ENCODE assay signal across 21 cellular contexts in genomic region chr17:50844117-50844700, GRCh38. TPM values are rescaled to one million over a fixed set of nuclear protein-coding genes. Genes with fewer than 3 reads are reported as not detected.
DNase-seq lines count a peak whose midpoint lies in the region; ATAC-seq and TF ChIP-seq lines count a peak whose summit lies in the region.
"Had no signal": no experiment of that assay in that cellular context is flagged by ENCODE, and none has a peak within 500 bp of the region (broad histone marks: within the 10 kb centered on the region; RNA-seq: fewer than 3 reads in every experiment).

No MANE protein-coding gene starts in this region.

- TF ChIP-seq POLR2A in breast epithelium (IDR thresholded peaks at IDR 0.05) (no peak), tibial nerve (IDR thresholded peaks at IDR 0.05) (no peak)

- H3K9me3 Mint-ChIP-seq in endodermal cell, result no peaks in the 10 kb centered on the region
- no peaks in the 10 kb centered on the region for H3K9me3 Mint-ChIP-seq in neural progenitor cell
- H3K9me3 Mint-ChIP-seq: neural crest cell; stimulated activated naive CD8-positive, alpha-beta T cell treated with anti-CD3 and anti-CD28 coated beads, Interleukin-15, Interleukin-2, amounts not matched to agents 100 ng/mL and 50 ng/mL, for 24 hours; T-helper 1 cell treated with Interleukin-12 subunit alpha and Interleukin-12 subunit beta and Interleukin-4 antibody, amounts not matched to agents 30 μg/mL and 1 μg/mL, for 36 hours had no signal

- CTCF ChIA-PET in mammary epithelial cell (lab: Charles Lee; ENCODE audit: low non-redundant PET), result no interaction called here

- intact Hi-C loops in mammary epithelial cell (cut with micrococcal nuclease) (loop anchor here (10.0 kb wide), 1 partner anchor 359 kb away; no protein-coding TSS in a partner anchor), breast epithelium (cut with DNase I; ENCODE audit: low total_unique reads) (loop anchor here (5.0 to 10.0 kb wide), 2 partner anchors 57 to 299 kb away; partner anchors contain the start of gene SPATA20)

- H4K20me1 ChIP-seq in mammary epithelial cell (ENCODE audit: insufficient read depth, low read length) (no peaks in the 10 kb centered on the region), neural progenitor cell (ENCODE audit: low read depth) (no peaks in the 10 kb centered on the region)
- H4K20me1 ChIP-seq: BLaER1 had no signal

- in situ Hi-C loops in mammary epithelial cell (cut with MboI; ENCODE audit: low sequenced_read_pairs in 2 of 2), result loop anchor here (5.0 to 25.0 kb wide), 4 partner anchors 57 to 318 kb away; partner anchors contain the start of genes NME1 (in 1 of the 2), NME2 (in 1 of the 2) and SPATA20 (in 1 of the 2)

- dilution Hi-C loops in mammary epithelial cell (cut with HindIII; ENCODE audit: low sequenced_read_pairs), result loop anchor here (10.0 kb wide), 1 partner anchor 59 kb away; no protein-coding TSS in a partner anchor

- no peak for TF ChIP-seq CTCF in mammary epithelial cell (conservative IDR thresholded peaks at IDR 0.05 in 1 of 2, IDR thresholded peaks at IDR 0.05 in 1 of 2; ENCODE audit: extremely low read depth in 1 of 2, insufficient read depth in 1 of 2, low read depth in 1 of 2, low read length in 2 of 2)
- no peak for TF ChIP-seq CTCF in breast epithelium (IDR thresholded peaks at IDR 0.05)
- TF ChIP-seq CTCF in endodermal cell (conservative IDR thresholded peaks at IDR 0.05), result no peak
- TF ChIP-seq CTCF in neural progenitor cell (IDR thresholded peaks at IDR 0.05), result no peak
- no peak for TF ChIP-seq CTCF in tibial nerve (IDR thresholded peaks at IDR 0.05)

- H3K27me3 ChIP-seq in mammary epithelial cell (ENCODE audit: insufficient read depth, low read length), result no peaks in the 10 kb centered on the region
- H3K27me3 ChIP-seq in breast epithelium, result no peaks in the 10 kb centered on the region
- no peaks in the 10 kb centered on the region for H3K27me3 ChIP-seq in endodermal cell (ENCODE audit: control insufficient read depth, insufficient read depth, low read length, poor library complexity, severe bottlenecking)
- no peaks in the 10 kb centered on the region for H3K27me3 ChIP-seq in neural progenitor cell
- no peaks in the 10 kb centered on the region for H3K27me3 ChIP-seq in tibial nerve
- H3K27me3 ChIP-seq: BLaER1, body of pancreas, colonic mucosa had no signal

- H3K9me3 ChIP-seq in mammary epithelial cell (replicated peaks; ENCODE audit: insufficient read depth, low read length) (no peaks in the 10 kb centered on the region), breast epithelium (no peaks in the 10 kb centered on the region), endodermal cell (ENCODE audit: control insufficient read depth, low read length) (no peaks in the 10 kb centered on the region), neural progenitor cell (ENCODE audit: low read depth) (no peaks in the 10 kb centered on the region), tibial nerve (no peaks in the 10 kb centered on the region)
- H3K9me3 ChIP-seq: body of pancreas, colonic mucosa had no signal

- no peaks in the 10 kb centered on the region for H3K27me3 Mint-ChIP-seq in endodermal cell (ENCODE audit: insufficient read depth)
- peaks cover 11% of the 10 kb centered on the region for H3K27me3 Mint-ChIP-seq in neural progenitor cell (ENCODE audit: insufficient read depth, low read depth)
- H3K27me3 Mint-ChIP-seq: IgD-negative memory B cell; stimulated activated naive CD8-positive, alpha-beta T cell treated with anti-CD3 and anti-CD28 coated beads, Interleukin-15, Interleukin-2, amounts not matched to agents 100 ng/mL and 50 ng/mL, for 24 hours had no signal

- H3K27ac Mint-ChIP-seq in endodermal cell, result no peak overlapping the region
- no peak overlapping the region for H3K27ac Mint-ChIP-seq in neural progenitor cell
- H3K27ac Mint-ChIP-seq: IgD-negative memory B cell; stimulated activated naive CD8-positive, alpha-beta T cell treated with anti-CD3 and anti-CD28 coated beads, Interleukin-15, Interleukin-2, amounts not matched to agents 100 ng/mL and 50 ng/mL, for 24 hours; T-helper 1 cell treated with Interleukin-12 subunit alpha and Interleukin-12 subunit beta and Interleukin-4 antibody, amounts not matched to agents 30 μg/mL and 1 μg/mL, for 36 hours had no signal

- no peak for TF ChIP-seq EP300 in tibial nerve (IDR thresholded peaks at IDR 0.05)

- H3K4me1 Mint-ChIP-seq in endodermal cell (no peaks in the 10 kb centered on the region), neural progenitor cell (peaks cover 9% of the 10 kb centered on the region)

- no peak overlapping the region for H3K4me2 ChIP-seq in mammary epithelial cell (ENCODE audit: insufficient read depth, low read depth, low read length)
- no peak overlapping the region for H3K4me2 ChIP-seq in neural progenitor cell
- H3K4me2 ChIP-seq: BLaER1 had no signal

- no peak overlapping the region for H3K27ac ChIP-seq in mammary epithelial cell (ENCODE audit: insufficient read depth, low read depth, low read length)
- peak overlapping the region in 1 of 2 donors; percentile 32 for H3K27ac ChIP-seq in breast epithelium
- H3K27ac ChIP-seq in endodermal cell (ENCODE audit: low read depth, low read length), result no peak overlapping the region
- no peak overlapping the region for H3K27ac ChIP-seq in neural progenitor cell
- H3K27ac ChIP-seq in temporal lobe (ENCODE audit: low read depth, low read length), result peak overlapping the region; percentile 46
- no peak overlapping the region for H3K27ac ChIP-seq in tibial nerve
- H3K27ac ChIP-seq: body of pancreas, colonic mucosa had no signal

- no peak for ATAC-seq in GM19023 (IDR thresholded peaks at IDR 0.05; ENCODE audit: unreplicated experiment)
- ATAC-seq: body of pancreas had no signal

- H3K79me2 ChIP-seq in mammary epithelial cell (ENCODE audit: insufficient read depth, low read length) (no peaks in the 10 kb centered on the region), neural progenitor cell (ENCODE audit: low read depth) (no peaks in the 10 kb centered on the region)

- H3K36me3 Mint-ChIP-seq in endodermal cell (ENCODE audit: low read depth), result no peaks in the 10 kb centered on the region
- no peaks in the 10 kb centered on the region for H3K36me3 Mint-ChIP-seq in neural progenitor cell
- H3K36me3 Mint-ChIP-seq: IgD-negative memory B cell had no signal

- H3K4me3 Mint-ChIP-seq in endodermal cell (no peak overlapping the region), neural progenitor cell (no peak overlapping the region)
- H3K4me3 Mint-ChIP-seq: IgD-negative memory B cell; neural crest cell; stimulated activated naive CD8-positive, alpha-beta T cell treated with anti-CD3 and anti-CD28 coated beads, Interleukin-15, Interleukin-2, amounts not matched to agents 100 ng/mL and 50 ng/mL, for 24 hours; T-helper 1 cell treated with Interleukin-12 subunit alpha and Interleukin-12 subunit beta and Interleukin-4 antibody, amounts not matched to agents 30 μg/mL and 1 μg/mL, for 36 hours had no signal

- no peaks in the 10 kb centered on the region for H3F3A ChIP-seq in neural progenitor cell (ENCODE audit: low read depth)

- BruUV-seq in mammary epithelial cell (replicated peaks; lab: Mats Ljungman, UMichigan), result no TSS peak

- H3K4me1 ChIP-seq in mammary epithelial cell (ENCODE audit: insufficient read depth, low read length) (peaks cover 28% of the 10 kb centered on the region), breast epithelium (no peaks in the 10 kb centered on the region), endodermal cell (ENCODE audit: control insufficient read depth, insufficient read depth, low read length) (no peaks in the 10 kb centered on the region), neural progenitor cell (no peaks in the 10 kb centered on the region), tibial nerve (peaks cover 0 to 17% (median 0%) of the 10 kb centered on the region in 4 donors)
- H3K4me1 ChIP-seq: body of pancreas, colonic mucosa had no signal

- 17% methylated on average over 11 of the region's 14 CpGs for WGBS in mammary epithelial cell (ENCODE audit: low coverage, missing lambda C conversion rate)
- 91 to 93% methylated on average over 8 to 14 of the region's 14 CpGs for WGBS in endodermal cell (ENCODE audit: insufficient coverage in 1 of 2, insufficient read length in 1 of 2), 2 experiments
- 62 to 73% methylated on average over 14 of the region's 14 CpGs for WGBS in tibial nerve, 2 donors

- no peaks in the 10 kb centered on the region for H3K36me3 ChIP-seq in mammary epithelial cell (ENCODE audit: insufficient read depth, low read length)
- no peaks in the 10 kb centered on the region for H3K36me3 ChIP-seq in breast epithelium
- H3K36me3 ChIP-seq in endodermal cell (ENCODE audit: control insufficient read depth, insufficient read depth, low read length), result no peaks in the 10 kb centered on the region
- no peaks in the 10 kb centered on the region for H3K36me3 ChIP-seq in neural progenitor cell
- H3K36me3 ChIP-seq in tibial nerve, result no peaks in the 10 kb centered on the region
- H3K36me3 ChIP-seq: BLaER1, colonic mucosa had no signal

- H3K4me3 ChIP-seq in mammary epithelial cell (replicated peaks in 1 of 3; ENCODE audit: insufficient read depth in 1 of 3, low read depth in 2 of 3, low read length in 3 of 3) (no peak overlapping the region), breast epithelium (no peak overlapping the region), endodermal cell (ENCODE audit: low read length) (no peak overlapping the region), neural progenitor cell (no peak overlapping the region), tibial nerve (no peak overlapping the region)
- H3K4me3 ChIP-seq: BLaER1, body of pancreas, colonic mucosa had no signal

- no peak overlapping the region for H3K9ac ChIP-seq in mammary epithelial cell (ENCODE audit: insufficient read depth, low read length)
- no peak overlapping the region for H3K9ac ChIP-seq in endodermal cell (ENCODE audit: extremely low read depth, low read length, poor library complexity, severe bottlenecking)
- H3K9ac ChIP-seq in neural progenitor cell, result no peak overlapping the region
- H3K9ac ChIP-seq: BLaER1 had no signal

- no peak for DNase-seq in mammary epithelial cell
- no peak for DNase-seq in breast epithelium (ENCODE audit: low spot score in 2 of 2)
- DNase-seq in endodermal cell, result peak; percentile 46
- DNase-seq in neural progenitor cell (ENCODE audit: low spot score), result no peak
- no peak for DNase-seq in tibial nerve (ENCODE audit: low spot score in 2 of 2)
- DNase-seq in NCI-H2227 (lab: John Stamatoyannopoulos, UW; ENCODE audit: unreplicated experiment), result no peak
- DNase-seq: activated CD4-positive, alpha-beta T cell treated with anti-CD3 and anti-CD28 coated beads for 48 hours; body of pancreas; colonic mucosa; COR-L47; DND-41; NCI-H1105; NCI-H2081; stimulated activated CD4-positive, alpha-beta T cell treated with anti-CD3 and anti-CD28 coated beads, Interleukin-4, amount 100 ng/mL, for 24 hours had no signal

- H2AFZ ChIP-seq in mammary epithelial cell (ENCODE audit: low read depth, low read length) (peak overlapping the region; percentile 63), neural progenitor cell (replicated peaks) (peak overlapping the region; percentile 26)

RNA-seq across cellular contexts. Expression of gene WFIKKN2, which starts 8.8 kb away (rescaled TPM):
- total RNA-seq in mammary epithelial cell (not detected), breast epithelium (not detected), endodermal cell (under 1 TPM; 0.29 to 0.35 TPM), neural progenitor cell (ENCODE audit: low replicate concordance) (not detected in 2 replicates), temporal lobe (6.6 TPM), tibial nerve (1 to 10 TPM in 3 of 4 donors, not detected in 1; 1.0 to 2.2 (median 1.2) TPM)
- polyA plus RNA-seq in mammary epithelial cell, result not detected
- polyA minus RNA-seq in mammary epithelial cell, result not detected
- polyA plus RNA-seq in endodermal cell (2013, experiment 1 of 2), result 0.25 TPM
- polyA plus RNA-seq in endodermal cell (2013, experiment 2 of 2), result 0.29 TPM
- polyA plus RNA-seq: IgD-negative memory B cell had no signal

RNA-seq across cellular contexts. Expression of gene TOB1, which starts 21.9 kb away (rescaled TPM):
- total RNA-seq in mammary epithelial cell (100 to 1,000 TPM in 1 of 2 donors, 10 to 100 TPM in 1; 51.2 to 149 TPM), breast epithelium (100 to 1,000 TPM in 1 of 3 donors, 10 to 100 TPM in 2; 12.6 to 145 (median 54.1) TPM), endodermal cell (10 to 100 TPM; 35.5 to 36.3 TPM), neural progenitor cell (ENCODE audit: low replicate concordance) (13.6 and 18.2 TPM in 2 replicates), temporal lobe (12.3 TPM), tibial nerve (100 to 1,000 TPM in 1 of 4 donors, 10 to 100 TPM in 3; 48.6 to 142 (median 81.3) TPM)
- polyA plus RNA-seq in mammary epithelial cell, result 89.6 TPM
- 94.4 TPM for polyA minus RNA-seq in mammary epithelial cell
- polyA plus RNA-seq in endodermal cell (2013, experiment 1 of 2), result 45.3 TPM
- 45.3 TPM for polyA plus RNA-seq in endodermal cell (2013, experiment 2 of 2)
